In genomic region chr9:34591091-34591910, GRCh38 we compare ENCODE assay signal across 8 cellular contexts. TPM values are rescaled to one million over a fixed set of nuclear protein-coding genes. Genes with fewer than 3 reads are reported as not detected.
A peak's percentile ranks its signal among the peaks of the same experiment; 100 is the strongest.
DNase-seq lines count a peak whose midpoint lies in the region; TF ChIP-seq lines count a peak whose summit lies in the region.

No MANE protein-coding gene starts in this region.

- no peaks in the 10 kb centered on the region for H3K9me3 ChIP-seq in SK-N-MC (ENCODE audit: low read depth, low read length)
- no peaks in the 10 kb centered on the region for H3K9me3 ChIP-seq in osteoblast (ENCODE audit: low read depth, low read length)
- no peaks in the 10 kb centered on the region for H3K9me3 ChIP-seq in suprapubic skin

- no peak for TF ChIP-seq POLR2A in suprapubic skin (IDR thresholded peaks at IDR 0.05)

- H3K4me3 ChIP-seq in SK-N-MC = peak overlapping the region; percentile 73
- H3K4me3 ChIP-seq in osteoblast (ENCODE audit: insufficient read depth, low read length) = peak overlapping the region; percentile 40
- H3K4me3 ChIP-seq in suprapubic skin = peak overlapping the region; percentile 66

- H3K27ac ChIP-seq in SK-N-MC (no peak overlapping the region), osteoblast (ENCODE audit: low read depth, low read length) (no peak overlapping the region), suprapubic skin (peak overlapping the region; percentile 25)

- peaks cover 80% of the 10 kb centered on the region for H3K27me3 ChIP-seq in osteoblast (ENCODE audit: insufficient read depth, low read length)
- peaks cover 31% of the 10 kb centered on the region for H3K27me3 ChIP-seq in suprapubic skin

- WGBS in suprapubic skin = 0% methylated on average over 4 of the region's 66 CpGs

- DNase-seq in NCI-H2171 treated with DMSO at 0.1 percent for 48 hours (lab: John Stamatoyannopoulos, UW) (peak; percentile 21), NCI-H2171 (lab: John Stamatoyannopoulos, UW) (no peak), HuH-7 (ENCODE audit: low spot score) (peak; percentile 89), SK-N-MC (ENCODE audit: low read depth, low spot score) (no peak), glomerular visceral epithelial cell (ENCODE audit: extremely low spot score) (peak; percentile 77), osteoblast (ENCODE audit: insufficient read length, low spot score, missing footprints) (peak; percentile 99), suprapubic skin (ENCODE audit: low spot score in 2 of 2) (peak; percentile 88 to 94)
- peak; percentile 84 for DNase-seq in activated naive CD4-positive, alpha-beta T cell treated with anti-CD3 and anti-CD28 coated beads, Interleukin-2, amount 50 U/mL, for 16 hours

- H3K36me3 ChIP-seq in SK-N-MC (ENCODE audit: insufficient read depth, low read length) (no peaks in the 10 kb centered on the region), osteoblast (ENCODE audit: insufficient read depth, low read length) (no peaks in the 10 kb centered on the region), suprapubic skin (no peaks in the 10 kb centered on the region)

- no peak overlapping the region for H3K9ac ChIP-seq in SK-N-MC (ENCODE audit: insufficient read length)

- TF ChIP-seq EP300 in suprapubic skin (IDR thresholded peaks at IDR 0.05) = no peak

- H4K20me1 ChIP-seq in osteoblast (ENCODE audit: insufficient read depth, low read length) = peaks cover 5% of the 10 kb centered on the region

- H3K4me1 ChIP-seq in osteoblast (ENCODE audit: insufficient read depth, low read length) (no peaks in the 10 kb centered on the region), suprapubic skin (peaks cover 62% of the 10 kb centered on the region)

- TF ChIP-seq CTCF in osteoblast (IDR thresholded peaks at IDR 0.05; ENCODE audit: extremely low read depth, low read depth, low read length) (peak; percentile 74), suprapubic skin (IDR thresholded peaks at IDR 0.05) (peak; percentile 44 to 94)

- no peaks in the 10 kb centered on the region for H3K79me2 ChIP-seq in osteoblast (ENCODE audit: insufficient read depth, low read length)

- peak overlapping the region; percentile 48 for H3K4me2 ChIP-seq in osteoblast (ENCODE audit: insufficient read depth, low read length)

- H2AFZ ChIP-seq in osteoblast (ENCODE audit: low read length) = peak overlapping the region; percentile 35

RNA-seq across cellular contexts. Expression of gene CNTFR, which starts 1.8 kb away (rescaled TPM):
- total RNA-seq in osteoblast (under 0.01 TPM in 1 of 2 replicates, not detected in the other), suprapubic skin (1 to 10 TPM; 5.0 to 9.1 (median 5.7) TPM)

RNA-seq across cellular contexts. Expression of gene RPP25L, which starts 20.6 kb away (rescaled TPM):
- total RNA-seq in osteoblast = 17.7 and 19.2 TPM in 2 replicates
- total RNA-seq in suprapubic skin = 10 to 100 TPM; 20.3 to 50.4 (median 25.1) TPM

RNA-seq across cellular contexts. Expression of gene DCTN3, which starts 29.0 kb away (rescaled TPM):
- total RNA-seq in osteoblast (84.0 and 90.5 TPM in 2 replicates), suprapubic skin (100 to 1,000 TPM in 3 of 4 donors, 10 to 100 TPM in 1; 61.2 to 136 (median 121) TPM)

RNA-seq across cellular contexts. Expression of gene ARID3C, which starts 37.6 kb away (rescaled TPM):
- total RNA-seq in osteoblast (under 0.01 TPM in 1 of 2 replicates, not detected in the other), suprapubic skin (1 to 10 TPM in 1 of 4 donors, under 1 TPM in 3; 0.34 to 2.0 (median 0.50) TPM)

RNA-seq across cellular contexts. Expression of gene SIGMAR1, which starts 46.3 kb away (rescaled TPM):
- total RNA-seq in osteoblast = 72.7 and 73.4 TPM in 2 replicates
- total RNA-seq in suprapubic skin = 100 to 1,000 TPM in 3 of 4 donors, 10 to 100 TPM in 1; 78.5 to 111 (median 109) TPM

Comparison
In these comparisons a context has a peak if more than half of its experiments do, and no peak if none do; other contexts are left out.
1. DNase-seq: peak in NCI-H2171 treated with DMSO at 0.1 percent for 48 hours (single experiment), HuH-7 (single experiment), activated naive CD4-positive, alpha-beta T cell treated with anti-CD3 and anti-CD28 coated beads, Interleukin-2, amount 50 U/mL, for 16 hours (single experiment), glomerular visceral epithelial cell (single experiment), osteoblast (single experiment) and suprapubic skin (2 of 2); none in NCI-H2171 (single experiment) and SK-N-MC (single experiment).
2. Peak in every context shown above with its lines, with median percentiles within 50 percentile points of each other: H3K4me3 ChIP-seq.